In genomic region chr11:66265531-66266377, GRCh38 we compare ENCODE assay signal across 1 cellular context.
TF ChIP-seq lines count a peak whose summit lies in the region.

No MANE protein-coding gene starts in this region.

TF ChIP-seq in HepG2, 621 proteins besides CTCF, POLR2A, EP300 and RAD21:
- TF ChIP-seq JARID2 (CRISPR knock-in tag; IDR thresholded peaks at IDR 0.05; ENCODE audit: insufficient replicate concordance) (no peak), NR0B2 (CRISPR knock-in tag; IDR thresholded peaks at IDR 0.05) (no peak), ZNF432 (CRISPR knock-in tag; IDR thresholded peaks at IDR 0.05; ENCODE audit: borderline replicate concordance) (no peak), ZFP36L1 (CRISPR knock-in tag; IDR thresholded peaks at IDR 0.05) (no peak), TBL1XR1 (IDR thresholded peaks at IDR 0.05; ENCODE audit: borderline replicate concordance, low read length, partially characterized antibody) (no peak), GTF3A (CRISPR knock-in tag; conservative IDR thresholded peaks at IDR 0.05) (no peak), ZNF740 (CRISPR knock-in tag; IDR thresholded peaks at IDR 0.05) (no peak), FOXJ3 (CRISPR knock-in tag; IDR thresholded peaks at IDR 0.05; ENCODE audit: borderline replicate concordance) (no peak), ZNF510 (CRISPR knock-in tag; IDR thresholded peaks at IDR 0.05; ENCODE audit: low read depth) (no peak), DBP (CRISPR knock-in tag; IDR thresholded peaks at IDR 0.05; ENCODE audit: not compliant biosample characterization) (no peak), SMAD1 (CRISPR knock-in tag; IDR thresholded peaks at IDR 0.05; ENCODE audit: borderline replicate concordance, low read depth) (no peak), SP140L (CRISPR knock-in tag; IDR thresholded peaks at IDR 0.05; ENCODE audit: borderline replicate concordance) (no peak), MED1 (CRISPR knock-in tag; IDR thresholded peaks at IDR 0.05) (no peak), FOXO4 (CRISPR knock-in tag; conservative IDR thresholded peaks at IDR 0.05) (no peak)
- TF ChIP-seq, protein P1, sequence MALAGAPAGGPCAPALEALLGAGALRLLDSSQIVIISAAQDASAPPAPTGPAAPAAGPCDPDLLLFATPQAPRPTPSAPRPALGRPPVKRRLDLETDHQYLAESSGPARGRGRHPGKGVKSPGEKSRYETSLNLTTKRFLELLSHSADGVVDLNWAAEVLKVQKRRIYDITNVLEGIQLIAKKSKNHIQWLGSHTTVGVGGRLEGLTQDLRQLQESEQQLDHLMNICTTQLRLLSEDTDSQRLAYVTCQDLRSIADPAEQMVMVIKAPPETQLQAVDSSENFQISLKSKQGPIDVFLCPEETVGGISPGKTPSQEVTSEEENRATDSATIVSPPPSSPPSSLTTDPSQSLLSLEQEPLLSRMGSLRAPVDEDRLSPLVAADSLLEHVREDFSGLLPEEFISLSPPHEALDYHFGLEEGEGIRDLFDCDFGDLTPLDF (CRISPR knock-in tag; IDR thresholded peaks at IDR 0.05): no peak
- TF ChIP-seq, protein P2, sequence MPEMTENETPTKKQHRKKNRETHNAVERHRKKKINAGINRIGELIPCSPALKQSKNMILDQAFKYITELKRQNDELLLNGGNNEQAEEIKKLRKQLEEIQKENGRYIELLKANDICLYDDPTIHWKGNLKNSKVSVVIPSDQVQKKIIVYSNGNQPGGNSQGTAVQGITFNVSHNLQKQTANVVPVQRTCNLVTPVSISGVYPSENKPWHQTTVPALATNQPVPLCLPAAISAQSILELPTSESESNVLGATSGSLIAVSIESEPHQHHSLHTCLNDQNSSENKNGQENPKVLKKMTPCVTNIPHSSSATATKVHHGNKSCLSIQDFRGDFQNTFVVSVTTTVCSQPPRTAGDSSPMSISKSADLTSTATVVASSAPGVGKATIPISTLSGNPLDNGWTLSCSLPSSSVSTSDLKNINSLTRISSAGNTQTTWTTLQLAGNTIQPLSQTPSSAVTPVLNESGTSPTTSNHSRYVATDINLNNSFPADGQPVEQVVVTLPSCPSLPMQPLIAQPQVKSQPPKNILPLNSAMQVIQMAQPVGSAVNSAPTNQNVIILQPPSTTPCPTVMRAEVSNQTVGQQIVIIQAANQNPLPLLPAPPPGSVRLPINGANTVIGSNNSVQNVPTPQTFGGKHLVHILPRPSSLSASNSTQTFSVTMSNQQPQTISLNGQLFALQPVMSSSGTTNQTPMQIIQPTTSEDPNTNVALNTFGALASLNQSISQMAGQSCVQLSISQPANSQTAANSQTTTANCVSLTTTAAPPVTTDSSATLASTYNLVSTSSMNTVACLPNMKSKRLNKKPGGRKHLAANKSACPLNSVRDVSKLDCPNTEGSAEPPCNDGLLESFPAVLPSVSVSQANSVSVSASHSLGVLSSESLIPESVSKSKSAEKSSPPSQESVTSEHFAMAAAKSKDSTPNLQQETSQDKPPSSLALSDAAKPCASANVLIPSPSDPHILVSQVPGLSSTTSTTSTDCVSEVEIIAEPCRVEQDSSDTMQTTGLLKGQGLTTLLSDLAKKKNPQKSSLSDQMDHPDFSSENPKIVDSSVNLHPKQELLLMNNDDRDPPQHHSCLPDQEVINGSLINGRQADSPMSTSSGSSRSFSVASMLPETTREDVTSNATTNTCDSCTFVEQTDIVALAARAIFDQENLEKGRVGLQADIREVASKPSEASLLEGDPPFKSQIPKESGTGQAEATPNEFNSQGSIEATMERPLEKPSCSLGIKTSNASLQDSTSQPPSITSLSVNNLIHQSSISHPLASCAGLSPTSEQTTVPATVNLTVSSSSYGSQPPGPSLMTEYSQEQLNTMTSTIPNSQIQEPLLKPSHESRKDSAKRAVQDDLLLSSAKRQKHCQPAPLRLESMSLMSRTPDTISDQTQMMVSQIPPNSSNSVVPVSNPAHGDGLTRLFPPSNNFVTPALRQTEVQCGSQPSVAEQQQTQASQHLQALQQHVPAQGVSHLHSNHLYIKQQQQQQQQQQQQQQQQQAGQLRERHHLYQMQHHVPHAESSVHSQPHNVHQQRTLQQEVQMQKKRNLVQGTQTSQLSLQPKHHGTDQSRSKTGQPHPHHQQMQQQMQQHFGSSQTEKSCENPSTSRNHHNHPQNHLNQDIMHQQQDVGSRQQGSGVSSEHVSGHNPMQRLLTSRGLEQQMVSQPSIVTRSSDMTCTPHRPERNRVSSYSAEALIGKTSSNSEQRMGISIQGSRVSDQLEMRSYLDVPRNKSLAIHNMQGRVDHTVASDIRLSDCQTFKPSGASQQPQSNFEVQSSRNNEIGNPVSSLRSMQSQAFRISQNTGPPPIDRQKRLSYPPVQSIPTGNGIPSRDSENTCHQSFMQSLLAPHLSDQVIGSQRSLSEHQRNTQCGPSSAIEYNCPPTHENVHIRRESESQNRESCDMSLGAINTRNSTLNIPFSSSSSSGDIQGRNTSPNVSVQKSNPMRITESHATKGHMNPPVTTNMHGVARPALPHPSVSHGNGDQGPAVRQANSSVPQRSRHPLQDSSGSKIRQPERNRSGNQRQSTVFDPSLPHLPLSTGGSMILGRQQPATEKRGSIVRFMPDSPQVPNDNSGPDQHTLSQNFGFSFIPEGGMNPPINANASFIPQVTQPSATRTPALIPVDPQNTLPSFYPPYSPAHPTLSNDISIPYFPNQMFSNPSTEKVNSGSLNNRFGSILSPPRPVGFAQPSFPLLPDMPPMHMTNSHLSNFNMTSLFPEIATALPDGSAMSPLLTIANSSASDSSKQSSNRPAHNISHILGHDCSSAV (CRISPR knock-in tag; IDR thresholded peaks at IDR 0.05; ENCODE audit: borderline replicate concordance): no peak
- TF ChIP-seq, protein P3, sequence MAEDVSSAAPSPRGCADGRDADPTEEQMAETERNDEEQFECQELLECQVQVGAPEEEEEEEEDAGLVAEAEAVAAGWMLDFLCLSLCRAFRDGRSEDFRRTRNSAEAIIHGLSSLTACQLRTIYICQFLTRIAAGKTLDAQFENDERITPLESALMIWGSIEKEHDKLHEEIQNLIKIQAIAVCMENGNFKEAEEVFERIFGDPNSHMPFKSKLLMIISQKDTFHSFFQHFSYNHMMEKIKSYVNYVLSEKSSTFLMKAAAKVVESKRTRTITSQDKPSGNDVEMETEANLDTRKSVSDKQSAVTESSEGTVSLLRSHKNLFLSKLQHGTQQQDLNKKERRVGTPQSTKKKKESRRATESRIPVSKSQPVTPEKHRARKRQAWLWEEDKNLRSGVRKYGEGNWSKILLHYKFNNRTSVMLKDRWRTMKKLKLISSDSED (CRISPR knock-in tag; IDR thresholded peaks at IDR 0.05): no peak
